Comparison of ENCODE assay signal across 20 cellular contexts in the genomic region with DNA sequence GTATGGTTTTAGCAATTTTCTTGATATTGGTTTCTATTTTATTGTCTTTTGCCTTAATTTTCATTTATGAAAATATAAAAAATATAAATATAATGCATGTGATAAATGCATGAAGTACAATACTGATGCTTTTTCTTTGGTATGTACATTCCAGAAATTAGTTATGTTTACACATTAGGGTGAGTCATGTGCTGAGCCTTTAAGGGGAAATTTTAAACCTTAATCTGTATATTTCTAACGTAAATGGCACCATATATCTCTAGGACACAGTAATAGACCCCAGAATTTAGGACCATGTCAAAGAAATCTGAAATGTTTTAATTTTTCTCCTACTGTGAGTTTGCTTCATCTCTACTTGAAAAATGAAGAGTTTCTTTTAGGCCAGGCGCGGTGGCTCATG.
"Had no signal": no experiment of that assay in that cellular context is flagged by ENCODE, and none has a peak within 500 bp of the region (broad histone marks: within the 10 kb centered on the region; RNA-seq: fewer than 3 reads in every experiment).

No MANE protein-coding gene starts in this region.

- H3K27me3 ChIP-seq: esophagus muscularis mucosa, heart left ventricle, pancreas, suprapubic skin, thyroid gland had no signal

- H3K36me3 ChIP-seq: esophagus muscularis mucosa, heart left ventricle, pancreas, suprapubic skin, thyroid gland had no signal

- DNase-seq: effector memory CD4-positive, alpha-beta T cell; foreskin melanocyte; heart left ventricle; hippocampal formation; kidney glomerular epithelial cell; mesendoderm; naive B cell; occipital lobe; pancreas; right cardiac atrium; small intestine; stimulated activated CD4-positive, alpha-beta T cell treated with anti-CD3 and anti-CD28 coated beads, Interleukin-12 subunit alpha, Interleukin-12 subunit beta, amount 100 ng/mL, for 4 hours; stimulated activated naive CD4-positive, alpha-beta T cell treated with Interleukin-2 at 50 U/mL for 16 hours; thyroid gland had no signal

- H3K4me3 ChIP-seq: esophagus muscularis mucosa, heart left ventricle, pancreas, suprapubic skin, thyroid gland had no signal

- ATAC-seq: heart left ventricle, pancreas, right cardiac atrium had no signal

- FAIRE-seq: endometrium, islet of Langerhans, pancreas, small intestine, urothelium cell line had no signal

- H3K27ac ChIP-seq: epithelial cell of prostate, esophagus muscularis mucosa, heart left ventricle, pancreas, suprapubic skin, thyroid gland had no signal
